In genomic region chr6:42879372-42880239, GRCh38 we compare ENCODE assay signal across 8 cellular contexts. TPM values are rescaled to one million over a fixed set of nuclear protein-coding genes. Genes with fewer than 3 reads are reported as not detected.
A peak's percentile ranks its signal among the peaks of the same experiment; 100 is the strongest.
DNase-seq lines count a peak whose midpoint lies in the region; ATAC-seq, FAIRE-seq and TF ChIP-seq lines count a peak whose summit lies in the region.

RPL7L1 (plus strand) TSS chr6:42879616; CDS start chr6:42879911, 295 bp downstream.

- TF ChIP-seq POLR2A in H54 (IDR thresholded peaks at IDR 0.05; ENCODE audit: low read depth, low read length) (peak; percentile 71), Raji (IDR thresholded peaks at IDR 0.05; ENCODE audit: insufficient read depth, low read depth, low read length) (peak; percentile 88)

- peaks cover 22% of the 10 kb centered on the region for H3K36me3 Mint-ChIP-seq in nephron progenitor cell (ENCODE audit: low read depth)

- peaks cover 8% of the 10 kb centered on the region for H3K27me3 Mint-ChIP-seq in nephron progenitor cell (ENCODE audit: low read depth, poor library complexity)
- no peaks in the 10 kb centered on the region for H3K27me3 Mint-ChIP-seq in stimulated activated naive CD8-positive, alpha-beta T cell treated with anti-CD3 and anti-CD28 coated beads, Interleukin-15, amount 100 ng/mL, for 72 hours

- TF ChIP-seq CTCF in fibroblast of the aortic adventitia (IDR thresholded peaks at IDR 0.05; ENCODE audit: insufficient read depth, low read length) (no peak), nephron progenitor cell (IDR thresholded peaks at IDR 0.05) (no peak)

- H3K9me3 Mint-ChIP-seq in nephron progenitor cell: no peaks in the 10 kb centered on the region
- H3K9me3 Mint-ChIP-seq in stimulated activated naive CD8-positive, alpha-beta T cell treated with anti-CD3 and anti-CD28 coated beads, Interleukin-15, amount 100 ng/mL, for 72 hours: no peaks in the 10 kb centered on the region

- H3K4me3 ChIP-seq in fibroblast of the aortic adventitia (ENCODE audit: low read depth, low read length): peak within 1 kb of the TSS; percentile 90

- ATAC-seq in stimulated activated naive CD8-positive, alpha-beta T cell treated with anti-CD3 and anti-CD28 coated beads, Interleukin-15, amount 100 ng/mL, for 72 hours: peak; percentile 98

- H3K4me3 Mint-ChIP-seq in nephron progenitor cell: peak within 1 kb of the TSS; percentile 98
- peak within 1 kb of the TSS; percentile 92 to 100 for H3K4me3 Mint-ChIP-seq in stimulated activated naive CD8-positive, alpha-beta T cell treated with anti-CD3 and anti-CD28 coated beads, Interleukin-15, amount 100 ng/mL, for 72 hours

- DNase-seq in ELR (ENCODE audit: low read depth): peak; percentile 93
- DNase-seq in H54 (ENCODE audit: insufficient read length, low spot score): peak; percentile 73
- DNase-seq in LoVo (ENCODE audit: low spot score): peak; percentile 86
- DNase-seq in activated T-helper 9 cell treated with anti-CD3 and anti-CD28 coated beads, Interleukin-2, amount 50 U/mL, for 16 hours (ENCODE audit: low read depth): peak; percentile 74
- DNase-seq in fibroblast of the aortic adventitia (ENCODE audit: low read depth): peak; percentile 91
- peak; percentile 73 for DNase-seq in nephron progenitor cell
- DNase-seq in stimulated activated naive CD8-positive, alpha-beta T cell treated with anti-CD3 and anti-CD28 coated beads, Interleukin-15, amount 100 ng/mL, for 72 hours: peak; percentile 82 to 88

- no peak for FAIRE-seq in H54 (lab: Jason Lieb, UNC)

- H3K27ac Mint-ChIP-seq in nephron progenitor cell: peak within 1 kb of the TSS; percentile 100
- peak within 1 kb of the TSS; percentile 100 for H3K27ac Mint-ChIP-seq in stimulated activated naive CD8-positive, alpha-beta T cell treated with anti-CD3 and anti-CD28 coated beads, Interleukin-15, amount 100 ng/mL, for 72 hours

- H3K4me1 Mint-ChIP-seq in nephron progenitor cell: peaks cover 21% of the 10 kb centered on the region
- H3K4me1 Mint-ChIP-seq in stimulated activated naive CD8-positive, alpha-beta T cell treated with anti-CD3 and anti-CD28 coated beads, Interleukin-15, amount 100 ng/mL, for 72 hours: peaks cover 36% of the 10 kb centered on the region

RNA-seq across cellular contexts. Expression of gene RPL7L1, which starts in this region (rescaled TPM):
- total RNA-seq in fibroblast of the aortic adventitia (ENCODE audit: low replicate concordance): 74.7 and 102 TPM in 2 replicates

Comparison
In these comparisons a context has a peak if more than half of its experiments do, and no peak if none do; other contexts are left out.
1. Peak in every context shown above with its lines: DNase-seq, ATAC-seq and H3K4me3 ChIP-seq.